Comparison of ENCODE assay signal across 19 cellular contexts in genomic region chr5:17477553-17478265, GRCh38. TPM values are rescaled to one million over a fixed set of nuclear protein-coding genes. Genes with fewer than 3 reads are reported as not detected.
"Had no signal": no experiment of that assay in that cellular context is flagged by ENCODE, and none has a peak within 500 bp of the region (broad histone marks: within the 10 kb centered on the region; RNA-seq: fewer than 3 reads in every experiment).

No MANE protein-coding gene starts in this region.

- H3K4me1 ChIP-seq: esophagus squamous epithelium, left lung, parathyroid adenoma, tibial artery, uterus had no signal

- H3K9me3 ChIP-seq: esophagus squamous epithelium, left lung, tibial artery, uterus had no signal

- H3K9ac ChIP-seq: parathyroid adenoma had no signal

- H3K36me3 ChIP-seq: brain microvascular endothelial cell, esophagus squamous epithelium, left lung, tibial artery, uterus had no signal

- H3K27me3 Mint-ChIP-seq: activated naive CD8-positive, alpha-beta T cell treated with anti-CD3 and anti-CD28 coated beads, Interleukin-2, amount 10 ng/mL, durations not matched to agents 7 days and 5 days; stimulated activated memory B cell treated with anti-CD40 and anti-IgM and Interleukin-4, amounts not matched to agents 10 μg/mL and 1 μg/mL and 100 μg/mL, for 72 hours had no signal

- H3K4me1 Mint-ChIP-seq: activated naive CD8-positive, alpha-beta T cell treated with anti-CD3 and anti-CD28 coated beads, Interleukin-2, amount 10 ng/mL, durations not matched to agents 7 days and 5 days had no signal

- ATAC-seq: left lung; stimulated activated memory B cell treated with anti-CD40 and anti-IgM and Interleukin-4, amounts not matched to agents 10 μg/mL and 1 μg/mL and 100 μg/mL, for 72 hours had no signal

- H3K4me3 Mint-ChIP-seq: activated naive CD8-positive, alpha-beta T cell treated with anti-CD3 and anti-CD28 coated beads, Interleukin-2, amount 10 ng/mL, durations not matched to agents 7 days and 5 days; naive B cell; stimulated activated memory B cell treated with anti-CD40 and anti-IgM and Interleukin-4, amounts not matched to agents 10 μg/mL and 1 μg/mL and 100 μg/mL, for 72 hours had no signal

- H3K36me3 Mint-ChIP-seq: activated naive CD8-positive, alpha-beta T cell treated with anti-CD3 and anti-CD28 coated beads, Interleukin-2, amount 10 ng/mL, durations not matched to agents 7 days and 5 days; naive B cell; stimulated activated memory B cell treated with anti-CD40 and anti-IgM and Interleukin-4, amounts not matched to agents 10 μg/mL and 1 μg/mL and 100 μg/mL, for 72 hours had no signal

- H3K4me3 ChIP-seq: esophagus squamous epithelium, left lung, tibial artery, uterus had no signal

- H3K9me3 Mint-ChIP-seq: activated naive CD8-positive, alpha-beta T cell treated with anti-CD3 and anti-CD28 coated beads, Interleukin-2, amount 10 ng/mL, durations not matched to agents 7 days and 5 days; naive B cell; stimulated activated memory B cell treated with anti-CD40 and anti-IgM and Interleukin-4, amounts not matched to agents 10 μg/mL and 1 μg/mL and 100 μg/mL, for 72 hours had no signal

- DNase-seq: activated CD4-positive, CD25-positive, alpha-beta regulatory T cell treated with anti-CD3 and anti-CD28 coated beads, Interleukin-2, amount 50 U/mL, for 72 hours; activated naive CD4-positive, alpha-beta T cell; activated naive CD8-positive, alpha-beta T cell treated with anti-CD3 and anti-CD28 coated beads, Interleukin-2, amount 10 ng/mL, durations not matched to agents 7 days and 5 days; activated T-cell treated with anti-CD3 and anti-CD28 coated beads for 4 hours; brain microvascular endothelial cell; effector CD8-positive, alpha-beta T cell; esophagus squamous epithelium; hippocampal formation; left lung; mammary epithelial cell; naive B cell; stimulated activated CD4-positive, alpha-beta T cell treated with anti-CD3 and anti-CD28 coated beads, Interleukin-12 subunit alpha, Interleukin-12 subunit beta, amount 100 ng/mL, for 4 hours; stimulated activated CD4-positive, alpha-beta T cell treated with anti-CD3 and anti-CD28 coated beads, Interleukin-2, amount 100 ng/mL, for 24 hours; tibial artery; uterus had no signal

- H3K27ac ChIP-seq: brain microvascular endothelial cell, esophagus squamous epithelium, left lung, parathyroid adenoma, tibial artery, uterus had no signal

- H3K27ac Mint-ChIP-seq: activated naive CD8-positive, alpha-beta T cell treated with anti-CD3 and anti-CD28 coated beads, Interleukin-2, amount 10 ng/mL, durations not matched to agents 7 days and 5 days; stimulated activated memory B cell treated with anti-CD40 and anti-IgM and Interleukin-4, amounts not matched to agents 10 μg/mL and 1 μg/mL and 100 μg/mL, for 72 hours had no signal

- H3K27me3 ChIP-seq: brain microvascular endothelial cell, esophagus squamous epithelium, left lung, tibial artery, uterus had no signal

RNA-seq across cellular contexts. Expression of gene TAF11L2, which starts 20.3 kb away (rescaled TPM):
- polyA plus RNA-seq: endothelial cell of umbilical vein, keratinocyte, mammary epithelial cell had no signal

RNA-seq across cellular contexts. Expression of gene TAF11L3, which starts 40.5 kb away (rescaled TPM):
- polyA plus RNA-seq: endothelial cell of umbilical vein, keratinocyte, mammary epithelial cell had no signal

RNA-seq across cellular contexts. Expression of gene TAF11L4, which starts 43.9 kb away (rescaled TPM):
- polyA plus RNA-seq: endothelial cell of umbilical vein, keratinocyte, mammary epithelial cell had no signal

RNA-seq across cellular contexts. Expression of gene TAF11L5, which starts 47.3 kb away (rescaled TPM):
- polyA plus RNA-seq: endothelial cell of umbilical vein, keratinocyte, mammary epithelial cell had no signal

RNA-seq across cellular contexts. Expression of gene TAF11L6, which starts 50.8 kb away (rescaled TPM):
- polyA plus RNA-seq: endothelial cell of umbilical vein, keratinocyte, mammary epithelial cell had no signal
